ENCODE assay signal across 1 cellular context in the genomic region with DNA sequence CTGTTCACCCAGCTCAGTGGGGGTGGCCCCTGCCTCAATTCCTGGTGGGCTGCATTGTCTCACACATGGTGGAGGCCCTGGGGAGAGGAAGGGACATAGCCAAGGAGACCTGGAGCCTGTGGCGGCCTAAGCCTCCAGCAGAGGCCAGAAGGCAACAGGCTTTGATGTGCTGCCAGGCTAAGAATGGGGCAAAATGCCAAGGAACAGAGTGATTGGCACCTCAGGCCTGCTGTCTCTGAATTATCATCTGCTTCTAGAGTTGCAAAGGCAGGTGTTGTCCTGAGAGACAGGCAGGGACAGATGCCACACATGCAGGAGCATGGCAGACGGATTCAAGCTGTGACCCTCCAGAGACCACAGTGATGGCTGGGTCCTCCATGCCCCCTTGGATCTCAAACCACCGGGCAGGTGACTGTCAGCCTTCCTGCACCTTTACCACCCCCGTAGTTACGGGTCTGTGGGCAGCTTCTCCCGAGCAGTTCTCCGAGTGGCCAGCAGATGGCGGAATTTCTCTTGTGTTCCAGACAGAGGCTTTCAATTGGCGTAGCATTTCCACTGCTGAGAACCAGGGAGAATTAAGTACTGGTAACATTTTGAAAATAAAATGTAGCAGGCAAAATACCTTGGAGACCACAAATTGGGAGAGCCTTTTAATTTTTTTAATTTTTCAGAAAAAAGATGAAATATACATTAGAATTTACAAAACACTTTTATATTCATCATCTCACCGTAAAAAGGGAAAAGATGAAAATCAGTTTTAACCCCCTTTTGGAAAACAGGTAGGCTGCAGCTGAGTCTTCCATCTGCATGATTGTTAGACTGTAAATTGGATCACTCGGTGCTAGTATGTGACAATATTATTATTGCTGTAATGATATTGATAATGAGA.
TF ChIP-seq lines count a peak whose summit lies in the region.

No MANE protein-coding gene starts in this region.

TF ChIP-seq in SK-N-SH treated with all-trans-retinoic acid at 6 μM for 48 hours, 23 proteins besides CTCF, POLR2A, EP300 and RAD21 (continued from another document):
- TF ChIP-seq TSHZ2 (CRISPR knock-in tag; IDR thresholded peaks at IDR 0.05) (no peak), ZC3H10 (CRISPR knock-in tag; IDR thresholded peaks at IDR 0.05) (no peak), ARNTL (CRISPR knock-in tag; IDR thresholded peaks at IDR 0.05; ENCODE audit: borderline replicate concordance, low read depth) (no peak)
